ENCODE assay signal across 11 cellular contexts in genomic region chr7:92644406-92645113, GRCh38. TPM values are rescaled to one million over a fixed set of nuclear protein-coding genes. Genes with fewer than 3 reads are reported as not detected.
A peak's percentile ranks its signal among the peaks of the same experiment; 100 is the strongest.
DNase-seq lines count a peak whose midpoint lies in the region; ATAC-seq and TF ChIP-seq lines count a peak whose summit lies in the region.
"Had no signal": no experiment of that assay in that cellular context is flagged by ENCODE, and none has a peak within 500 bp of the region (broad histone marks: within the 10 kb centered on the region; RNA-seq: fewer than 3 reads in every experiment).

No MANE protein-coding gene starts in this region.

- DNase-seq in NCI-H524 (lab: John Stamatoyannopoulos, UW) (peak; percentile 29 to 67), NCI-H524 treated with DMSO at 0.1 percent for 48 hours (lab: John Stamatoyannopoulos, UW) (no peak), glomerular visceral epithelial cell (ENCODE audit: extremely low spot score) (peak; percentile 40), psoas muscle (peak; percentile 17 to 51), CD1c-positive myeloid dendritic cell (ENCODE audit: extremely low spot score) (no peak)
- DNase-seq in activated CD4-positive, CD25-positive, alpha-beta regulatory T cell (lab: John Stamatoyannopoulos, UW): no peak
- DNase-seq: NCI-H1417 treated with DMSO at 0.1 percent for 48 hours; stimulated activated naive CD4-positive, alpha-beta T cell treated with Interleukin-2 at 50 U/mL for 16 hours had no signal

- no peaks in the 10 kb centered on the region for H3K9me3 ChIP-seq in psoas muscle

- H3K36me3 Mint-ChIP-seq in activated T-helper 17 cell treated with anti-CD3 and anti-CD28 coated beads, Interleukin-2, amount 50 U/mL, for 72 hours (ENCODE audit: low read depth): peaks cover 86% of the 10 kb centered on the region

- no peak for TF ChIP-seq CTCF in psoas muscle (IDR thresholded peaks at IDR 0.05)

- H3K4me1 Mint-ChIP-seq in activated T-helper 17 cell treated with anti-CD3 and anti-CD28 coated beads, Interleukin-2, amount 50 U/mL, for 72 hours: peaks cover 54% of the 10 kb centered on the region

- peaks cover 11% of the 10 kb centered on the region for H3K4me1 ChIP-seq in psoas muscle

- peak overlapping the region; percentile 74 for H3K4me3 Mint-ChIP-seq in activated T-helper 17 cell treated with anti-CD3 and anti-CD28 coated beads, Interleukin-2, amount 50 U/mL, for 72 hours

- H3K36me3 ChIP-seq in psoas muscle (ENCODE audit: insufficient read depth in 1 of 2, low read depth in 1 of 2): no peaks in the 10 kb centered on the region

- no peak for ATAC-seq in activated T-helper 17 cell treated with anti-CD3 and anti-CD28 coated beads, Interleukin-2, amount 50 U/mL, for 72 hours (replicated peaks)
- ATAC-seq in psoas muscle (no peak), GM18907 (IDR thresholded peaks at IDR 0.05; ENCODE audit: unreplicated experiment) (no peak)

- intact Hi-C loops in psoas muscle (cut with DNase I): no loop called here

- peak overlapping the region; percentile 96 for H3K27ac Mint-ChIP-seq in activated T-helper 17 cell treated with anti-CD3 and anti-CD28 coated beads, Interleukin-2, amount 50 U/mL, for 72 hours

- H3K4me3 ChIP-seq in psoas muscle: no peak overlapping the region
- H3K4me3 ChIP-seq: SK-N-MC had no signal

- no peaks in the 10 kb centered on the region for H3K27me3 ChIP-seq in psoas muscle (ENCODE audit: insufficient read depth in 3 of 3, low read length in 2 of 3)

- H3K9me3 Mint-ChIP-seq in activated T-helper 17 cell treated with anti-CD3 and anti-CD28 coated beads, Interleukin-2, amount 50 U/mL, for 72 hours: no peaks in the 10 kb centered on the region

- WGBS in psoas muscle, 3 donors: 25 to 43% (median 28%) methylated on average over 6 of the region's 6 CpGs

- no peak overlapping the region for H3K27ac ChIP-seq in psoas muscle
- H3K27ac ChIP-seq: SK-N-MC had no signal

- H3K27me3 Mint-ChIP-seq in activated T-helper 17 cell treated with anti-CD3 and anti-CD28 coated beads, Interleukin-2, amount 50 U/mL, for 72 hours: no peaks in the 10 kb centered on the region

RNA-seq across cellular contexts. Expression of gene FAM133B, which starts 54.4 kb away (rescaled TPM):
- 10 to 100 TPM; 27.9 to 31.4 TPM for total RNA-seq in activated T-helper 17 cell treated with anti-CD3 and anti-CD28 coated beads, Interleukin-2, amount 50 U/mL, for 72 hours
- 10 to 100 TPM in 2 of 4 donors, 1 to 10 TPM in 2; 9.1 to 16.3 (median 11.1) TPM for total RNA-seq in psoas muscle
- polyA plus RNA-seq in psoas muscle: 10 to 100 TPM; 16.3 to 23.1 (median 17.4) TPM

Comparison
In these comparisons a context has a peak if more than half of its experiments do, and no peak if none do; other contexts are left out.
1. DNase-seq: peak in NCI-H524 (2 of 2), glomerular visceral epithelial cell (single experiment) and psoas muscle (2 of 2); none in NCI-H524 treated with DMSO at 0.1 percent for 48 hours (single experiment), CD1c-positive myeloid dendritic cell (single experiment) and activated CD4-positive, CD25-positive, alpha-beta regulatory T cell (0 of 4).